In genomic region chr18:10122116-10122515, GRCh38 we compare ENCODE assay signal across 8 cellular contexts.
DNase-seq lines count a peak whose midpoint lies in the region; ATAC-seq and TF ChIP-seq lines count a peak whose summit lies in the region.

No MANE protein-coding gene starts in this region.

- intact Hi-C loops in PC-3 (cut with micrococcal nuclease): no loop called here

- peak; percentile 2; the same call in 1 of the 2 replicates for TF ChIP-seq RAD21 in Ishikawa (IDR thresholded peaks at IDR 0.05; ENCODE audit: low read depth)

- BruUV-seq in PC-3 (replicated peaks; lab: Mats Ljungman, UMichigan): no TSS peak

- H3K9ac ChIP-seq in PC-3 (ENCODE audit: low read length): no peak overlapping the region

- peak overlapping the region; percentile 36 for H3K4me2 ChIP-seq in PC-3 (ENCODE audit: low read length)

- ATAC-seq in PC-3 (peak; percentile 94), gastroesophageal sphincter (peak; percentile 13)

- POLR2A ChIA-PET in PC-3 (lab: Charles Lee; ENCODE audit: unreplicated experiment): no interaction called here

- no peaks in the 10 kb centered on the region for H3K36me3 ChIP-seq in PC-3 (ENCODE audit: low read depth, low read length)
- no peaks in the 10 kb centered on the region for H3K36me3 ChIP-seq in gastroesophageal sphincter

- CTCF ChIA-PET in PC-3 (lab: Charles Lee): no interaction called here

- H3K4me1 ChIP-seq in PC-3 (ENCODE audit: insufficient read depth, low read length) (peaks cover 19% of the 10 kb centered on the region), gastroesophageal sphincter (peaks cover 0 to 15% (median 0%) of the 10 kb centered on the region in 3 donors)

- no peak for TF ChIP-seq CTCF in PC-3 (conservative IDR thresholded peaks at IDR 0.05; ENCODE audit: low read depth, low read length)
- no peak for TF ChIP-seq CTCF in gastroesophageal sphincter (IDR thresholded peaks at IDR 0.05)

- H3K4me3 ChIP-seq in PC-3 (ENCODE audit: low read length): no peak overlapping the region
- H3K4me3 ChIP-seq in gastroesophageal sphincter: no peak overlapping the region

- peak; percentile 66 for DNase-seq in PC-3
- DNase-seq in smooth muscle cell of the brain vasculature (ENCODE audit: low read depth, low spot score): peak; percentile 26
- no peak for DNase-seq in hypothalamus (lab: John Stamatoyannopoulos, UW)
- no peak for DNase-seq in activated naive CD4-positive, alpha-beta T cell treated with anti-CD3 and anti-CD28 coated beads, Interleukin-2, amount 50 U/mL, for 16 hours
- no peak for DNase-seq in SIG-M5 (lab: John Stamatoyannopoulos, UW)
- DNase-seq in activated CD4-positive, alpha-beta T cell treated with anti-CD3 and anti-CD28 coated beads for 4 hours: no peak

- H3K9me2 ChIP-seq in PC-3 (replicated peaks; ENCODE audit: low read length): no peaks in the 10 kb centered on the region

- no peaks in the 10 kb centered on the region for H3K79me2 ChIP-seq in PC-3 (ENCODE audit: low read length)

- H3F3A ChIP-seq in PC-3 (ENCODE audit: low read length, unreplicated experiment): no peaks in the 10 kb centered on the region

- H4K20me1 ChIP-seq in PC-3 (ENCODE audit: low read length): no peaks in the 10 kb centered on the region

- H2AFZ ChIP-seq in PC-3 (ENCODE audit: low read length): no peak overlapping the region

- H3K27ac ChIP-seq in PC-3 (ENCODE audit: low read length) (peak overlapping the region; percentile 28; the same call in 1 of the 2 replicates), gastroesophageal sphincter (no peak overlapping the region)

- TF ChIP-seq POLR2A in gastroesophageal sphincter (IDR thresholded peaks at IDR 0.05): no peak

- TF ChIP-seq EP300 in Ishikawa (IDR thresholded peaks at IDR 0.05; ENCODE audit: borderline replicate concordance): peak; percentile 63; the same call in 1 of the 2 replicates
- TF ChIP-seq EP300 in gastroesophageal sphincter (IDR thresholded peaks at IDR 0.05): no peak

- H3K9me3 ChIP-seq in PC-3 (ENCODE audit: low read length) (peaks cover 7% of the 10 kb centered on the region; the same call in 1 of the 2 replicates), gastroesophageal sphincter (no peaks in the 10 kb centered on the region)

- H3K27me3 ChIP-seq in PC-3 (ENCODE audit: low read length) (no peaks in the 10 kb centered on the region; the same call in 1 of the 2 replicates), gastroesophageal sphincter (no peaks in the 10 kb centered on the region)

- WGBS in gastroesophageal sphincter (ENCODE audit: low coverage in 1 of 2), 2 donors: 39 to 53% methylated on average over 7 of the region's 9 CpGs

TF ChIP-seq in Ishikawa, 13 proteins besides CTCF, POLR2A, EP300 and RAD21:
- TF ChIP-seq, protein P1, sequence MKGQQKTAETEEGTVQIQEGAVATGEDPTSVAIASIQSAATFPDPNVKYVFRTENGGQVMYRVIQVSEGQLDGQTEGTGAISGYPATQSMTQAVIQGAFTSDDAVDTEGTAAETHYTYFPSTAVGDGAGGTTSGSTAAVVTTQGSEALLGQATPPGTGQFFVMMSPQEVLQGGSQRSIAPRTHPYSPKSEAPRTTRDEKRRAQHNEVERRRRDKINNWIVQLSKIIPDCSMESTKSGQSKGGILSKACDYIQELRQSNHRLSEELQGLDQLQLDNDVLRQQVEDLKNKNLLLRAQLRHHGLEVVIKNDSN (IDR thresholded peaks at IDR 0.05): 0 out of 2 replicates have a peak, but pooled peaks have one; percentile 25
- TF ChIP-seq TAF1 (IDR thresholded peaks at IDR 0.05; ENCODE audit: low read depth) (no peak), YY1 (IDR thresholded peaks at IDR 0.05; ENCODE audit: low read depth) (no peak), ZBTB7A (IDR thresholded peaks at IDR 0.05; ENCODE audit: low read depth) (0 out of 2 replicates have a peak, but pooled peaks have one; percentile 31), CREB1 (IDR thresholded peaks at IDR 0.05; ENCODE audit: low read depth) (no peak), TEAD4 (IDR thresholded peaks at IDR 0.05) (peak; percentile 68), NFIC (IDR thresholded peaks at IDR 0.05) (peak; percentile 72), EGR1 (IDR thresholded peaks at IDR 0.05) (no peak), TCF12 (IDR thresholded peaks at IDR 0.05; ENCODE audit: low read depth) (no peak; the same call in 1 of the 2 replicates), FOXM1 (IDR thresholded peaks at IDR 0.05; ENCODE audit: borderline replicate concordance, low read depth) (no peak), REST (IDR thresholded peaks at IDR 0.05; ENCODE audit: low read depth) (no peak)
- TF ChIP-seq, protein P2, sequence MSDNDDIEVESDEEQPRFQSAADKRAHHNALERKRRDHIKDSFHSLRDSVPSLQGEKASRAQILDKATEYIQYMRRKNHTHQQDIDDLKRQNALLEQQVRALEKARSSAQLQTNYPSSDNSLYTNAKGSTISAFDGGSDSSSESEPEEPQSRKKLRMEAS (IDR thresholded peaks at IDR 0.05): 0 out of 2 replicates have a peak, but pooled peaks have one; percentile 18
TF ChIP-seq in Ishikawa: peak in this region for 5.

Comparison
In these comparisons a context has a peak if more than half of its experiments do, and no peak if none do; other contexts are left out.
1. DNase-seq: peak in PC-3 (single experiment) and smooth muscle cell of the brain vasculature (single experiment); none in hypothalamus (0 of 51), activated naive CD4-positive, alpha-beta T cell treated with anti-CD3 and anti-CD28 coated beads, Interleukin-2, amount 50 U/mL, for 16 hours (single experiment), SIG-M5 (single experiment) and activated CD4-positive, alpha-beta T cell treated with anti-CD3 and anti-CD28 coated beads for 4 hours (0 of 2).